Comparison of ENCODE assay signal across 10 cellular contexts in genomic region chr3:100042144-100042543, GRCh38.
DNase-seq lines count a peak whose midpoint lies in the region; ATAC-seq and TF ChIP-seq lines count a peak whose summit lies in the region.
"Had no signal": no experiment of that assay in that cellular context is flagged by ENCODE, and none has a peak within 500 bp of the region (broad histone marks: within the 10 kb centered on the region; RNA-seq: fewer than 3 reads in every experiment).

No MANE protein-coding gene starts in this region.

- H3K4me1 ChIP-seq in Peyer's patch = peaks cover 0 to 26% (median 10%) of the 10 kb centered on the region in 4 donors
- H3K4me1 ChIP-seq in fibroblast of lung (ENCODE audit: control insufficient read depth, extremely low read depth, insufficient read depth, low read length) = peaks cover 43% of the 10 kb centered on the region
- peaks cover 0 to 6% of the 10 kb centered on the region in 2 experiments for H3K4me1 ChIP-seq in trophoblast cell (ENCODE audit: control insufficient read depth in 1 of 2, insufficient read depth in 2 of 2, low read length in 2 of 2)

- no peak overlapping the region for H3K4ac ChIP-seq in trophoblast cell (ENCODE audit: low read depth, low read length)

- no peak overlapping the region for H3K23ac ChIP-seq in trophoblast cell (ENCODE audit: low read length)

- peaks cover 4% of the 10 kb centered on the region for H3K36me3 Mint-ChIP-seq in activated naive CD8-positive, alpha-beta T cell treated with anti-CD3 and anti-CD28 coated beads, Interleukin-2, amount 50 U/mL, for 24 hours (ENCODE audit: low read depth)

- no peak overlapping the region for H2BK120ac ChIP-seq in trophoblast cell (ENCODE audit: insufficient read depth, low read length, poor library complexity)

- H3K27me3 ChIP-seq in Peyer's patch (no peaks in the 10 kb centered on the region), fibroblast of lung (ENCODE audit: control insufficient read depth, insufficient read depth, low read length) (no peaks in the 10 kb centered on the region), trophoblast cell (ENCODE audit: insufficient read depth, low read length) (no peaks in the 10 kb centered on the region)

- no peak overlapping the region for H2BK12ac ChIP-seq in trophoblast cell (ENCODE audit: low read length)

- H3K27me3 Mint-ChIP-seq in activated naive CD8-positive, alpha-beta T cell treated with anti-CD3 and anti-CD28 coated beads, Interleukin-2, amount 50 U/mL, for 24 hours = no peaks in the 10 kb centered on the region
- H3K27me3 Mint-ChIP-seq: activated naive CD8-positive, alpha-beta T cell had no signal

- H2BK5ac ChIP-seq in trophoblast cell (ENCODE audit: low read depth, low read length, poor library complexity) = no peak overlapping the region

- H3K4me2 ChIP-seq in fibroblast of lung (ENCODE audit: extremely low read depth, insufficient read depth, low read length) = peak overlapping the region; percentile 70
- no peak overlapping the region for H3K4me2 ChIP-seq in trophoblast cell (ENCODE audit: low read length)

- no peak overlapping the region for H3K14ac ChIP-seq in trophoblast cell (ENCODE audit: low read length)

- no peak overlapping the region for H4K8ac ChIP-seq in trophoblast cell (ENCODE audit: low read depth, low read length)

- WGBS in trophoblast cell (ENCODE audit: extremely low coverage, insufficient coverage, insufficient read length) = no CpG with 5 or more reads among the region's 2 CpGs

- H3K9ac ChIP-seq in fibroblast of lung (ENCODE audit: insufficient read depth, low read length) = peak overlapping the region; percentile 52
- no peak overlapping the region for H3K9ac ChIP-seq in trophoblast cell (ENCODE audit: low read length)

- no peak overlapping the region for H4K12ac ChIP-seq in trophoblast cell (ENCODE audit: low read depth, low read length)

- H3K79me1 ChIP-seq in trophoblast cell (ENCODE audit: low read length) = peaks cover 9% of the 10 kb centered on the region

- H3K27ac Mint-ChIP-seq in activated naive CD8-positive, alpha-beta T cell treated with anti-CD3 and anti-CD28 coated beads, Interleukin-2, amount 50 U/mL, for 24 hours = no peak overlapping the region
- H3K27ac Mint-ChIP-seq: activated naive CD8-positive, alpha-beta T cell had no signal

- no peak overlapping the region for H3K4me3 ChIP-seq in AG09309 (ENCODE audit: control insufficient read depth, low read depth, low read length)
- no peak overlapping the region for H3K4me3 ChIP-seq in Peyer's patch
- no peak overlapping the region for H3K4me3 ChIP-seq in fibroblast of lung (replicated peaks in 1 of 4; ENCODE audit: control extremely low read depth in 1 of 4, insufficient read depth in 1 of 4, low read depth in 3 of 4, low read length in 4 of 4)
- H3K4me3 ChIP-seq in trophoblast cell (ENCODE audit: low read depth, low read length) = no peak overlapping the region

- H3K36me3 ChIP-seq in Peyer's patch = no peaks in the 10 kb centered on the region
- H3K36me3 ChIP-seq in fibroblast of lung (ENCODE audit: control insufficient read depth, insufficient read depth, low read length) = no peaks in the 10 kb centered on the region
- H3K36me3 ChIP-seq in trophoblast cell (ENCODE audit: control insufficient read depth in 1 of 2, insufficient read depth in 2 of 2, low read length in 2 of 2) = no peaks in the 10 kb centered on the region

- H3K27ac ChIP-seq in Peyer's patch (peak overlapping the region; percentile 6 to 86 (median 32)), fibroblast of lung (ENCODE audit: insufficient read depth, low read length) (peak overlapping the region; percentile 86), trophoblast cell (ENCODE audit: low read depth, low read length) (no peak overlapping the region)

- no peak overlapping the region for H4K91ac ChIP-seq in trophoblast cell (ENCODE audit: low read depth, low read length)

- DNase-seq in AG09309 (ENCODE audit: low read depth) = peak; percentile 91
- DNase-seq in Peyer's patch = no peak
- DNase-seq in fibroblast of lung (ENCODE audit: low read depth in 2 of 2) = peak; percentile 90 to 97
- DNase-seq in trophoblast cell = peak; percentile 58 to 88
- no peak for DNase-seq in activated CD8-positive, alpha-beta memory T cell treated with anti-CD3 and anti-CD28 coated beads, Interleukin-2, amount 50 U/mL, for 48 hours
- DNase-seq in midbrain (lab: John Stamatoyannopoulos, UW) = no peak
- DNase-seq in activated naive CD8-positive, alpha-beta T cell treated with anti-CD3 and anti-CD28 coated beads, Interleukin-2, amount 50 U/mL, for 24 hours = no peak
- DNase-seq: mesendoderm had no signal

- no peak for ATAC-seq in activated naive CD8-positive, alpha-beta T cell treated with anti-CD3 and anti-CD28 coated beads, Interleukin-2, amount 50 U/mL, for 24 hours
- no peak for ATAC-seq in GM21723 (IDR thresholded peaks at IDR 0.05; ENCODE audit: unreplicated experiment)

- H3K4me3 Mint-ChIP-seq in activated naive CD8-positive, alpha-beta T cell treated with anti-CD3 and anti-CD28 coated beads, Interleukin-2, amount 50 U/mL, for 24 hours = no peak overlapping the region
- H3K4me3 Mint-ChIP-seq: activated naive CD8-positive, alpha-beta T cell had no signal

- no peak for TF ChIP-seq CTCF in AG09309 (IDR thresholded peaks at IDR 0.05; ENCODE audit: control insufficient read depth, insufficient read depth, low read depth, low read length, missing control alignments)
- TF ChIP-seq CTCF in Peyer's patch (IDR thresholded peaks at IDR 0.05) = no peak
- TF ChIP-seq CTCF in fibroblast of lung (conservative IDR thresholded peaks at IDR 0.05 in 1 of 2, IDR thresholded peaks at IDR 0.05 in 1 of 2; ENCODE audit: low read depth in 1 of 2, low read length in 2 of 2) = no peak

- no peak overlapping the region for H3K18ac ChIP-seq in trophoblast cell (ENCODE audit: low read length)

- H2AFZ ChIP-seq in fibroblast of lung (ENCODE audit: low read length) (no peak overlapping the region), trophoblast cell (ENCODE audit: insufficient read depth, low read length, poor library complexity) (no peak overlapping the region)

- no peaks in the 10 kb centered on the region for H3K9me3 Mint-ChIP-seq in activated naive CD8-positive, alpha-beta T cell treated with anti-CD3 and anti-CD28 coated beads, Interleukin-2, amount 50 U/mL, for 24 hours

- H3K79me2 ChIP-seq in fibroblast of lung (ENCODE audit: control insufficient read depth, insufficient read depth, low read length) = no peaks in the 10 kb centered on the region
- H3K79me2 ChIP-seq in trophoblast cell (ENCODE audit: control insufficient read depth, insufficient read depth, low read length, poor library complexity) = no peaks in the 10 kb centered on the region

- H3K9me3 ChIP-seq in Peyer's patch (no peaks in the 10 kb centered on the region), fibroblast of lung (ENCODE audit: control insufficient read depth, insufficient read depth, low read depth, low read length) (no peaks in the 10 kb centered on the region), trophoblast cell (ENCODE audit: insufficient read depth, low read depth, low read length) (no peaks in the 10 kb centered on the region)

- H4K20me1 ChIP-seq in fibroblast of lung (ENCODE audit: control insufficient read depth, extremely low read depth, insufficient read depth, low read length) = no peaks in the 10 kb centered on the region

- TF ChIP-seq POLR2A in Peyer's patch (IDR thresholded peaks at IDR 0.05) = no peak

- H2AK5ac ChIP-seq in trophoblast cell (ENCODE audit: low read length) = no peak overlapping the region

- peaks cover 24% of the 10 kb centered on the region for H3K4me1 Mint-ChIP-seq in activated naive CD8-positive, alpha-beta T cell treated with anti-CD3 and anti-CD28 coated beads, Interleukin-2, amount 50 U/mL, for 24 hours

Comparison
In these comparisons a context has a peak if more than half of its experiments do, and no peak if none do; other contexts are left out.
1. DNase-seq: peak in AG09309 (single experiment), fibroblast of lung (2 of 2) and trophoblast cell (2 of 2); none in Peyer's patch (0 of 3), activated CD8-positive, alpha-beta memory T cell treated with anti-CD3 and anti-CD28 coated beads, Interleukin-2, amount 50 U/mL, for 48 hours (single experiment), midbrain (single experiment) and activated naive CD8-positive, alpha-beta T cell treated with anti-CD3 and anti-CD28 coated beads, Interleukin-2, amount 50 U/mL, for 24 hours (single experiment).